Comparison of ENCODE assay signal across 21 cellular contexts in genomic region chr12:56172839-56173238, GRCh38.
"Had no signal": no experiment of that assay in that cellular context is flagged by ENCODE, and none has a peak within 500 bp of the region (broad histone marks: within the 10 kb centered on the region; RNA-seq: fewer than 3 reads in every experiment).

No MANE protein-coding gene starts in this region.

- H3K9me3 ChIP-seq: esophagus muscularis mucosa, gastrocnemius medialis, heart right ventricle, neutrophil, psoas muscle, right lobe of liver, testis, tibial nerve had no signal

- H3K27me3 ChIP-seq: esophagus muscularis mucosa, gastrocnemius medialis, heart right ventricle, neutrophil, right lobe of liver, testis, tibial nerve had no signal

- H3K4me3 Mint-ChIP-seq: naive thymus-derived CD4-positive, alpha-beta T cell; nephron progenitor cell; stimulated activated naive B cell treated with anti-CD40 and anti-IgM and Interleukin-4, amounts not matched to agents 10 μg/mL and 1 μg/mL and 100 μg/mL, for 72 hours; stimulated activated naive CD8-positive, alpha-beta T cell treated with anti-CD3 and anti-CD28 coated beads, Interleukin-15, amount 100 ng/mL, for 72 hours had no signal

- DNase-seq: effector memory CD4-positive, alpha-beta T cell; gastrocnemius medialis; heart right ventricle; hypothalamus; kidney glomerular epithelial cell; mammary epithelial cell; naive thymus-derived CD4-positive, alpha-beta T cell; nephron progenitor cell; psoas muscle; retina; right lobe of liver; stimulated activated CD4-positive, alpha-beta T cell treated with anti-CD3 and anti-CD28 coated beads, Interleukin-15, amount 100 ng/mL, for 24 hours; stimulated activated CD4-positive, alpha-beta T cell treated with anti-CD3 and anti-CD28 coated beads, Interleukin-1b, Interleukin-23, amount 100 ng/mL, for 48 hours; stimulated activated CD4-positive, alpha-beta T cell treated with anti-CD3 and anti-CD28 coated beads, Interleukin-4, amount 100 ng/mL, for 24 hours; stimulated activated naive B cell treated with anti-CD40 and anti-IgM and Interleukin-4, amounts not matched to agents 10 μg/mL and 1 μg/mL and 100 μg/mL, for 72 hours; stimulated activated naive CD8-positive, alpha-beta T cell treated with anti-CD3 and anti-CD28 coated beads, Interleukin-15, amount 100 ng/mL, for 72 hours; testis had no signal

- H3K4me3 ChIP-seq: esophagus muscularis mucosa, gastrocnemius medialis, heart right ventricle, psoas muscle, right lobe of liver, testis, tibial nerve had no signal

- ATAC-seq: gastrocnemius medialis; heart right ventricle; naive thymus-derived CD4-positive, alpha-beta T cell; psoas muscle; stimulated activated naive B cell treated with anti-CD40 and anti-IgM and Interleukin-4, amounts not matched to agents 10 μg/mL and 1 μg/mL and 100 μg/mL, for 72 hours; stimulated activated naive CD8-positive, alpha-beta T cell treated with anti-CD3 and anti-CD28 coated beads, Interleukin-15, amount 100 ng/mL, for 72 hours had no signal

- H3K4me1 ChIP-seq: esophagus muscularis mucosa, gastrocnemius medialis, heart right ventricle, psoas muscle, right lobe of liver, testis, tibial nerve had no signal

- H3K27me3 Mint-ChIP-seq: naive thymus-derived CD4-positive, alpha-beta T cell; stimulated activated naive B cell treated with anti-CD40 and anti-IgM and Interleukin-4, amounts not matched to agents 10 μg/mL and 1 μg/mL and 100 μg/mL, for 72 hours; stimulated activated naive CD8-positive, alpha-beta T cell treated with anti-CD3 and anti-CD28 coated beads, Interleukin-15, amount 100 ng/mL, for 72 hours had no signal

- H3K27ac Mint-ChIP-seq: nephron progenitor cell had no signal

- H3K9me3 Mint-ChIP-seq: naive thymus-derived CD4-positive, alpha-beta T cell; nephron progenitor cell; stimulated activated naive B cell treated with anti-CD40 and anti-IgM and Interleukin-4, amounts not matched to agents 10 μg/mL and 1 μg/mL and 100 μg/mL, for 72 hours; stimulated activated naive CD8-positive, alpha-beta T cell treated with anti-CD3 and anti-CD28 coated beads, Interleukin-15, amount 100 ng/mL, for 72 hours had no signal

- H3K4me1 Mint-ChIP-seq: nephron progenitor cell; stimulated activated naive B cell treated with anti-CD40 and anti-IgM and Interleukin-4, amounts not matched to agents 10 μg/mL and 1 μg/mL and 100 μg/mL, for 72 hours; stimulated activated naive CD8-positive, alpha-beta T cell treated with anti-CD3 and anti-CD28 coated beads, Interleukin-15, amount 100 ng/mL, for 72 hours had no signal

- H3K27ac ChIP-seq: epithelial cell of prostate, esophagus muscularis mucosa, gastrocnemius medialis, heart right ventricle, neutrophil, psoas muscle, right lobe of liver, testis, tibial nerve had no signal
